14 cellular contexts compared by ENCODE assay signal in genomic region chr12:105332925-105333324, GRCh38. TPM values are rescaled to one million over a fixed set of nuclear protein-coding genes. Genes with fewer than 3 reads are reported as not detected.
DNase-seq lines count a peak whose midpoint lies in the region; ATAC-seq, FAIRE-seq and TF ChIP-seq lines count a peak whose summit lies in the region.
"Had no signal": no experiment of that assay in that cellular context is flagged by ENCODE, and none has a peak within 500 bp of the region (broad histone marks: within the 10 kb centered on the region; RNA-seq: fewer than 3 reads in every experiment).

No MANE protein-coding gene starts in this region.

- H3K27me3 ChIP-seq in HepG2 (ENCODE audit: control insufficient read depth in 1 of 2, insufficient read depth in 2 of 2, low read length in 2 of 2) (no peaks in the 10 kb centered on the region), right lobe of liver (no peaks in the 10 kb centered on the region), PC-3 (ENCODE audit: low read length) (no peaks in the 10 kb centered on the region)

- TF ChIP-seq RAD21 in HepG2 (CRISPR knock-in tag; IDR thresholded peaks at IDR 0.05), result no peak

- H3K4me1 ChIP-seq in HepG2 (ENCODE audit: insufficient read depth, low read length) (peaks cover 25% of the 10 kb centered on the region), right lobe of liver (peaks cover 0 to 7% (median 0%) of the 10 kb centered on the region in 4 donors), PC-3 (ENCODE audit: insufficient read depth, low read length) (peaks cover 43% of the 10 kb centered on the region)

- H3K79me2 ChIP-seq in HepG2 (ENCODE audit: insufficient read depth, low read length), result no peaks in the 10 kb centered on the region
- H3K79me2 ChIP-seq in PC-3 (ENCODE audit: low read length), result peaks cover 70% of the 10 kb centered on the region
- H3K79me2 ChIP-seq: parathyroid adenoma had no signal

- H3K9me3 ChIP-seq in HepG2 (ENCODE audit: low read length), result no peaks in the 10 kb centered on the region
- no peaks in the 10 kb centered on the region for H3K9me3 ChIP-seq in right lobe of liver
- no peaks in the 10 kb centered on the region for H3K9me3 ChIP-seq in PC-3 (ENCODE audit: low read length)

- no peaks in the 10 kb centered on the region for H3K9me2 ChIP-seq in PC-3 (replicated peaks; ENCODE audit: low read length)

- CTCF ChIA-PET in HepG2 (lab: Yijun Ruan, JAX; ENCODE audit: low intra/inter-chr PET ratio, low total read pairs) (no interaction called here), PC-3 (lab: Charles Lee) (interaction anchor here (0.7 kb wide), 1 partner anchor 163 kb away, joined by 3 read pairs; no protein-coding TSS in a partner anchor)

- H3K4me3 ChIP-seq in HepG2 (replicated peaks in 1 of 3; ENCODE audit: insufficient read depth in 1 of 3, low read depth in 2 of 3, low read length in 3 of 3), result no peak overlapping the region
- H3K4me3 ChIP-seq in right lobe of liver, result no peak overlapping the region
- peak overlapping the region; percentile 86; the same call in 1 of the 2 replicates for H3K4me3 ChIP-seq in PC-3 (ENCODE audit: low read length)
- peak overlapping the region; percentile 17 for H3K4me3 ChIP-seq in fibroblast of mammary gland (ENCODE audit: control insufficient read depth, low read depth, low read length)
- H3K4me3 ChIP-seq: cardiac muscle cell had no signal

- no peak for TF ChIP-seq CTCF in HepG2 (CRISPR knock-in tag; IDR thresholded peaks at IDR 0.05)
- no peak for TF ChIP-seq CTCF in right lobe of liver (IDR thresholded peaks at IDR 0.05)
- TF ChIP-seq CTCF in PC-3 (conservative IDR thresholded peaks at IDR 0.05; ENCODE audit: low read depth, low read length), result no peak
- no peak for TF ChIP-seq CTCF in fibroblast of mammary gland (conservative IDR thresholded peaks at IDR 0.05; ENCODE audit: control insufficient read depth, insufficient read depth, low read depth, low read length)

- intact Hi-C loops in HepG2 (cut with micrococcal nuclease; ENCODE audit: unreplicated experiment), result loop anchor here (5.0 kb wide), 1 partner anchor 101 kb away; no protein-coding TSS in a partner anchor
- intact Hi-C loops in right lobe of liver (cut with DNase I), result no loop called here
- intact Hi-C loops in PC-3 (cut with micrococcal nuclease), result loop anchor here (5.0 kb wide), 1 partner anchor 34 kb away; no protein-coding TSS in a partner anchor

- ATAC-seq in HepG2 (no peak), right lobe of liver (no peak), PC-3 (no peak), HG03196 (IDR thresholded peaks at IDR 0.05; ENCODE audit: unreplicated experiment) (no peak), HG02938 (IDR thresholded peaks at IDR 0.05; ENCODE audit: unreplicated experiment) (no peak)
- ATAC-seq: Right ventricle myocardium inferior had no signal

- H3K4me2 ChIP-seq in HepG2 (ENCODE audit: low read depth, low read length), result no peak overlapping the region
- H3K4me2 ChIP-seq in PC-3 (ENCODE audit: low read length), result peak overlapping the region; percentile 79

- POLR2A ChIA-PET in HepG2 (lab: Yijun Ruan, JAX) (no interaction called here), PC-3 (lab: Charles Lee; ENCODE audit: unreplicated experiment) (no interaction called here)

- DNase-seq in HepG2 (ENCODE audit: low spot score) (no peak), right lobe of liver (no peak), PC-3 (no peak), fibroblast of mammary gland (ENCODE audit: low read depth) (no peak), NCI-H748 (lab: John Stamatoyannopoulos, UW; ENCODE audit: unreplicated experiment) (no peak)
- no peak for DNase-seq in stimulated activated CD8-positive, alpha-beta memory T cell treated with anti-CD3 and anti-CD28 coated beads, Interleukin-4, amount 100 ng/mL, for 48 hours
- DNase-seq: mesenchymal stem cell; NCI-H510A treated with DMSO at 0.1 percent for 48 hours; stimulated activated CD4-positive, alpha-beta T cell treated with anti-CD3 and anti-CD28 coated beads, Interleukin-2, amount 100 ng/mL, for 48 hours had no signal

- 94% methylated on average over 1 of the region's 1 CpG for WGBS in HepG2 (ENCODE audit: low lambda C conversion rate)
- 62% methylated on average over 1 of the region's 1 CpG for WGBS in right lobe of liver (ENCODE audit: insufficient coverage, low coverage, low lambda C conversion rate, missing lambda C conversion rate)

- no peak overlapping the region for H3K27ac ChIP-seq in HepG2 (ENCODE audit: extremely low read length, insufficient read depth, low read length)
- H3K27ac ChIP-seq in right lobe of liver, result no peak overlapping the region
- no peak overlapping the region for H3K27ac ChIP-seq in PC-3 (ENCODE audit: low read length)
- H3K27ac ChIP-seq: cardiac muscle cell, parathyroid adenoma had no signal

- H4K20me1 ChIP-seq in HepG2 (ENCODE audit: insufficient read depth, low read length), result no peaks in the 10 kb centered on the region
- no peaks in the 10 kb centered on the region for H4K20me1 ChIP-seq in PC-3 (ENCODE audit: low read length)

- no TSS peak for BruUV-seq in HepG2 (replicated peaks; lab: Mats Ljungman, UMichigan)
- no TSS peak for BruUV-seq in PC-3 (replicated peaks; lab: Mats Ljungman, UMichigan)

- TF ChIP-seq EP300 in HepG2 (IDR thresholded peaks at IDR 0.05; ENCODE audit: low read depth in 2 of 2, low read length in 2 of 2), result no peak
- no peak for TF ChIP-seq EP300 in HepG2 (CRISPR knock-in tag; IDR thresholded peaks at IDR 0.05; ENCODE audit: borderline replicate concordance)

- H2AFZ ChIP-seq in HepG2 (ENCODE audit: low read length) (no peak overlapping the region), PC-3 (ENCODE audit: low read length) (no peak overlapping the region)
- H2AFZ ChIP-seq: parathyroid adenoma had no signal

- H3K9ac ChIP-seq in HepG2 (ENCODE audit: insufficient read depth, low read depth, low read length) (no peak overlapping the region), PC-3 (ENCODE audit: low read length) (no peak overlapping the region)
- H3K9ac ChIP-seq: parathyroid adenoma had no signal

- TF ChIP-seq POLR2A in HepG2 (IDR thresholded peaks at IDR 0.05; ENCODE audit: insufficient read depth in 1 of 2, low read depth in 2 of 2, low read length in 2 of 2), result no peak
- no peak for TF ChIP-seq POLR2A in right lobe of liver (IDR thresholded peaks at IDR 0.05)

- H3K36me3 ChIP-seq in HepG2 (replicated peaks in 1 of 2; ENCODE audit: control insufficient read depth in 1 of 2, insufficient read depth in 2 of 2, low read length in 2 of 2) (no peaks in the 10 kb centered on the region), right lobe of liver (no peaks in the 10 kb centered on the region), PC-3 (ENCODE audit: low read depth, low read length) (no peaks in the 10 kb centered on the region)
- H3K36me3 ChIP-seq: cardiac muscle cell had no signal

- in situ Hi-C loops in HepG2 (cut with HindIII; ENCODE audit: extremely low pct_ligation_motif_present, low pct_unique_long_range_greater_than_20kb), result no loop called here

- H3F3A ChIP-seq in PC-3 (ENCODE audit: low read length, unreplicated experiment), result no peaks in the 10 kb centered on the region

- no peak for FAIRE-seq in HepG2 (lab: Jason Lieb, UNC)

TF ChIP-seq in HepG2, 621 proteins besides CTCF, POLR2A, EP300 and RAD21:
- TF ChIP-seq, protein P1, sequence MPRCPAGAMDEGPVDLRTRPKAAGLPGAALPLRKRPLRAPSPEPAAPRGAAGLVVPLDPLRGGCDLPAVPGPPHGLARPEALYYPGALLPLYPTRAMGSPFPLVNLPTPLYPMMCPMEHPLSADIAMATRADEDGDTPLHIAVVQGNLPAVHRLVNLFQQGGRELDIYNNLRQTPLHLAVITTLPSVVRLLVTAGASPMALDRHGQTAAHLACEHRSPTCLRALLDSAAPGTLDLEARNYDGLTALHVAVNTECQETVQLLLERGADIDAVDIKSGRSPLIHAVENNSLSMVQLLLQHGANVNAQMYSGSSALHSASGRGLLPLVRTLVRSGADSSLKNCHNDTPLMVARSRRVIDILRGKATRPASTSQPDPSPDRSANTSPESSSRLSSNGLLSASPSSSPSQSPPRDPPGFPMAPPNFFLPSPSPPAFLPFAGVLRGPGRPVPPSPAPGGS (CRISPR knock-in tag; IDR thresholded peaks at IDR 0.05), result no peak
- TF ChIP-seq CEBPB (IDR thresholded peaks at IDR 0.05; ENCODE audit: borderline replicate concordance, low read depth, low read length) (peak; percentile 52; the same call in 1 of the 2 replicates), CEBPG (CRISPR knock-in tag; IDR thresholded peaks at IDR 0.05) (peak; percentile 37; the same call in 1 of the 2 replicates), ATF7 (IDR thresholded peaks at IDR 0.05) (0 out of 2 replicates have a peak, but pooled peaks have one; percentile 18), ATF7 (CRISPR knock-in tag; IDR thresholded peaks at IDR 0.05) (no peak)

RNA-seq across cellular contexts. Expression of gene C12orf75, which starts 2.4 kb away (rescaled TPM):
- 10.1 and 16.1 TPM in 2 replicates for total RNA-seq in HepG2 (2016; rRNA removed; fragmentation: Illumina TruSeq; extraction: Trizol)
- 71.1 and 82.2 TPM in 2 replicates for total RNA-seq in HepG2 (2016; cell fraction: cytosol; rRNA removed; fragmentation: Illumina TruSeq; extraction: Trizol; ENCODE audit: low read depth)
- 8.9 and 15.8 TPM in 2 replicates for total RNA-seq in HepG2 (2016; cell fraction: insoluble cytoplasmic fraction; rRNA removed; fragmentation: Illumina TruSeq; extraction: Trizol)
- 64.7 and 80.3 TPM in 2 replicates for total RNA-seq in HepG2 (2016; cell fraction: membrane; rRNA removed; fragmentation: Illumina TruSeq; extraction: Trizol)
- total RNA-seq in HepG2 (2016; cell fraction: nucleus; rRNA removed; fragmentation: Illumina TruSeq; extraction: Trizol), result 6.3 and 7.4 TPM in 2 replicates
- 13.2 and 19.8 TPM in 2 replicates for polyA plus RNA-seq in HepG2 (2011; rRNA removed)
- 8.5 and 10.3 TPM in 2 replicates for polyA plus RNA-seq in HepG2 (2011; cell fraction: cytosol; rRNA removed)
- 2.6 and 4.3 TPM in 2 replicates for polyA plus RNA-seq in HepG2 (2011; cell fraction: nucleus; rRNA removed)
- 8.8 and 19.4 TPM in 2 replicates for polyA plus RNA-seq in HepG2 (2012)
- polyA plus RNA-seq in HepG2 (2016; cell fraction: cytosol; fragmentation: Illumina TruSeq; extraction: Trizol; ENCODE audit: low read depth), result 130 and 134 TPM in 2 replicates
- polyA plus RNA-seq in HepG2 (2016; cell fraction: insoluble cytoplasmic fraction; fragmentation: Illumina TruSeq; extraction: Trizol; ENCODE audit: low read depth), result 14.7 and 17.0 TPM in 2 replicates
- polyA plus RNA-seq in HepG2 (2016; cell fraction: membrane; fragmentation: Illumina TruSeq; extraction: Trizol; ENCODE audit: low read depth), result 83.7 and 94.5 TPM in 2 replicates
- 9.2 and 11.9 TPM in 2 replicates for polyA plus RNA-seq in HepG2 (2016; cell fraction: nucleus; fragmentation: Illumina TruSeq; extraction: Trizol; ENCODE audit: insufficient read depth, low read depth)
- 1.1 and 5.6 TPM in 2 replicates for polyA minus RNA-seq in HepG2 (2011; rRNA and poly(A)+ RNA removed; ENCODE audit: low replicate concordance)
- 3.3 and 8.6 TPM in 2 replicates for polyA minus RNA-seq in HepG2 (2011; cell fraction: cytosol; rRNA and poly(A)+ RNA removed)
- 5.2 and 6.8 TPM in 2 replicates for polyA minus RNA-seq in HepG2 (2011; cell fraction: nucleus; rRNA and poly(A)+ RNA removed)
- 1 to 10 TPM; 1.3 to 5.5 (median 2.7) TPM for total RNA-seq in right lobe of liver
- total RNA-seq in PC-3 (2014; rRNA removed), result 144 and 160 TPM in 2 replicates

Comparison
In these comparisons a context has a peak if more than half of its experiments do, and no peak if none do; other contexts are left out.
1. intact Hi-C loops: an anchor here in HepG2 (5.0 kb wide) and PC-3 (5.0 kb wide); none called in right lobe of liver.
2. H3K4me3 ChIP-seq: peak in PC-3 (single experiment) and fibroblast of mammary gland (single experiment); none in HepG2 (0 of 3) and right lobe of liver (0 of 3).